ENCODE assay signal across 23 cellular contexts in the genomic region with DNA sequence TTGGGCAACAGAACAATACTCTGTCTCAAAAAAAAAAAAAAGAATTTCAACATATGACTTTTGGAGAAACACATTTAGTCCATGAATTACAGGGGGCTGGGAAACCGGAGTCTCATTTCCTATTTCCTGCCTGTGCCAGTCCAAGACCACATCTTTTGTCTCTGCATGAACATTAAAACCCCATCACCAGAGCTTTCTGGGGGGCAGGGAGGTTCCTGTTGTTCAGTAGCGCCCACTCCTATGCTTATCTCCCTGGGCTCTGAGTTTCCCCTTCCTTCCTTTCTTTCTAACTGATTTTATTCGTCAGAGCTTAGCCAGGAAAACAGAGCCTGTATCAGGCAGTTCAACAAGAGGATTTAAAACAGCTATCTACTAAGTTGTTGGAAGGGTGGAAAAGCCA.
"Had no signal": no experiment of that assay in that cellular context is flagged by ENCODE, and none has a peak within 500 bp of the region (broad histone marks: within the 10 kb centered on the region; RNA-seq: fewer than 3 reads in every experiment).

No MANE protein-coding gene starts in this region.

- DNase-seq: activated CD4-positive, alpha-beta T cell treated with anti-CD3 and anti-CD28 coated beads, Interleukin-2, amount 10 ng/mL, durations not matched to agents 24 days and 14 days; activated CD4-positive, alpha-beta T cell treated with anti-CD3 and anti-CD28 coated beads, Interleukin-2, amount 50 U/mL, for 48 hours; activated CD4-positive, CD25-positive, alpha-beta regulatory T cell treated with anti-CD3 and anti-CD28 coated beads, Interleukin-2, amount 50 U/mL, for 72 hours; activated CD8-positive, alpha-beta memory T cell treated with anti-CD3 and anti-CD28 coated beads, Interleukin-2, amount 10 ng/mL, durations not matched to agents 7 days and 5 days; activated effector memory CD4-positive, alpha-beta T cell treated with Interleukin-2 at 50 U/mL for 16 hours; activated naive CD4-positive, alpha-beta T cell; activated T-cell treated with anti-CD3 and anti-CD28 coated beads, Interleukin-2, amount 50 U/mL, for 24 hours; aorta; caudate nucleus; NCI-H1048; NCI-H146; NCI-H187 treated with DMSO at 0.1 percent for 48 hours; NCI-H2171 treated with DMSO at 0.1 percent for 48 hours; NCI-H226; NCI-H526; NCI-H774; SIG-M5; T-cell; T-helper 2 cell; T1000 had no signal

- H3K27me3 ChIP-seq: breast epithelium had no signal

- ATAC-seq: activated CD8-positive, alpha-beta memory T cell treated with anti-CD3 and anti-CD28 coated beads, Interleukin-2, amount 10 ng/mL, durations not matched to agents 7 days and 5 days; T-cell; WTC11 had no signal

- H3K4me3 ChIP-seq: breast epithelium had no signal

- H3K27ac ChIP-seq: breast epithelium had no signal

- FAIRE-seq: TTC549 had no signal

- H3K36me3 ChIP-seq: breast epithelium had no signal

- H3K4me1 ChIP-seq: breast epithelium had no signal
